Comparison of ENCODE assay signal across 1 cellular context in genomic region chr1:16243936-16244649, GRCh38.
TF ChIP-seq lines count a peak whose summit lies in the region.

No MANE protein-coding gene starts in this region.

TF ChIP-seq in K562, 482 proteins besides CTCF, POLR2A, EP300 and RAD21 (continued from another document and continues in another):
- TF ChIP-seq DEAF1 (CRISPR knock-in tag; IDR thresholded peaks at IDR 0.05) (peak; percentile 93), LCOR (CRISPR knock-in tag; IDR thresholded peaks at IDR 0.05) (no peak), ARNT (IDR thresholded peaks at IDR 0.05) (peak in 1 of 2 experiments; percentile 57; a peak in 1 of 4 replicates), MBD1 (CRISPR knock-in tag; IDR thresholded peaks at IDR 0.05) (0 out of 2 replicates have a peak, but pooled peaks have one; percentile 5), ADNP (tag; IDR thresholded peaks at IDR 0.05) (no peak), ZBTB34 (CRISPR knock-in tag; IDR thresholded peaks at IDR 0.05) (no peak), RB1 (IDR thresholded peaks at IDR 0.05; ENCODE audit: low read depth) (peak; percentile 83; the same call in 1 of the 2 replicates), PATZ1 (CRISPR knock-in tag; IDR thresholded peaks at IDR 0.05; ENCODE audit: borderline replicate concordance) (no peak), THRAP3 (IDR thresholded peaks at IDR 0.05; ENCODE audit: borderline replicate concordance) (no peak), SOX6 (IDR thresholded peaks at IDR 0.05) (0 out of 2 replicates have a peak, but pooled peaks have one; percentile 42), CHD7 (IDR thresholded peaks at IDR 0.05; ENCODE audit: low read depth, low read length) (peak; percentile 8), ZC3H8 (IDR thresholded peaks at IDR 0.05) (no peak), BHLHE40 (IDR thresholded peaks at IDR 0.05; ENCODE audit: low read length) (peak; percentile 3; the same call in 1 of the 2 replicates), NFATC3 (IDR thresholded peaks at IDR 0.05) (0 out of 2 replicates have a peak, but pooled peaks have one; percentile 38), STAG1 (CRISPR knock-in tag; IDR thresholded peaks at IDR 0.05; ENCODE audit: borderline replicate concordance) (peak; percentile 62; the same call in 1 of the 2 replicates), ATF1 (CRISPR knock-in tag; IDR thresholded peaks at IDR 0.05) (no peak), ATF1 (tag; IDR thresholded peaks at IDR 0.05) (no peak), HOMEZ (CRISPR knock-in tag; IDR thresholded peaks at IDR 0.05) (no peak), E2F8 (IDR thresholded peaks at IDR 0.05; ENCODE audit: low read depth, partially characterized antibody) (peak; percentile 30), TRIM25 (IDR thresholded peaks at IDR 0.05; ENCODE audit: borderline replicate concordance) (peak; percentile 93), KAT2B (IDR thresholded peaks at IDR 0.05; ENCODE audit: low read depth, low read length) (no peak), L3MBTL2 (IDR thresholded peaks at IDR 0.05) (peak; percentile 46)
